Comparison of ENCODE assay signal across 12 cellular contexts in the genomic region with DNA sequence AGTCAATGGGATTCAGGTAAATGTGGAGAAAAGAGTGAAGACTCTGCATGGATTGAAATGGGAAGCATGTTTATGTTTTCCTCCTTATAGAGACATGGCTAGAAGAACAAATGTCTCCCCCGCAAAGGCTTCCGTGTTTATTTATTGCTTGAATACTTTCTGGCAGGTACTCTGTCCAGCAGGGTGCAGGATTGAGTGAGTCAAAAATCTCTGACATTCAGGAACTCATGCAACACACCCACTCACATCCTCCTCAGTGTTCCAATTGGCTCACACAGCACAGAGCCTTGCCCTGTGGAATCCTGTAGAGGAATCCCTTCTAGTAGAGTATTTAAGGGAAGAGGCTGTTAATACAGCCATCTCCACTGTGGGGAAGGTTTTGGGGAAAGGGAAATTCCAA.
DNase-seq lines count a peak whose midpoint lies in the region; ATAC-seq and TF ChIP-seq lines count a peak whose summit lies in the region.
"Had no signal": no experiment of that assay in that cellular context is flagged by ENCODE, and none has a peak within 500 bp of the region (broad histone marks: within the 10 kb centered on the region; RNA-seq: fewer than 3 reads in every experiment).

No MANE protein-coding gene starts in this region.

- CTCF ChIA-PET in activated CD4-positive, alpha-beta T cell treated with anti-CD3 and anti-CD28 coated beads, Interleukin-2, amount 10 ng/mL, durations not matched to agents 7 days and 5 days (lab: Charles Lee) = no interaction called here

- H3K27ac Mint-ChIP-seq in activated CD4-positive, alpha-beta T cell treated with anti-CD3 and anti-CD28 coated beads, Interleukin-2, amount 10 ng/mL, durations not matched to agents 7 days and 5 days = no peak overlapping the region

- H3K4me3 Mint-ChIP-seq in activated CD4-positive, alpha-beta T cell treated with anti-CD3 and anti-CD28 coated beads, Interleukin-2, amount 10 ng/mL, durations not matched to agents 7 days and 5 days = no peak overlapping the region

- H3K27me3 ChIP-seq in SU-DHL-6 (ENCODE audit: low read length) (no peaks in the 10 kb centered on the region), smooth muscle cell (ENCODE audit: low read depth) (no peaks in the 10 kb centered on the region)

- H3K4me1 ChIP-seq in smooth muscle cell (ENCODE audit: low read depth) = no peaks in the 10 kb centered on the region
- H3K4me1 ChIP-seq: parathyroid adenoma had no signal

- H3K27ac ChIP-seq in SU-DHL-6 (ENCODE audit: low read depth, low read length) (no peak overlapping the region), smooth muscle cell (ENCODE audit: low read depth) (no peak overlapping the region)
- H3K27ac ChIP-seq: dorsolateral prefrontal cortex, parathyroid adenoma had no signal

- H4K20me1 ChIP-seq in SU-DHL-6 (ENCODE audit: low read depth, low read length) (no peaks in the 10 kb centered on the region), smooth muscle cell (ENCODE audit: low read depth) (no peaks in the 10 kb centered on the region)

- POLR2A ChIA-PET in activated CD4-positive, alpha-beta T cell treated with anti-CD3 and anti-CD28 coated beads, Interleukin-2, amount 10 ng/mL, durations not matched to agents 7 days and 5 days (lab: Charles Lee) = no interaction called here

- H3K9me3 Mint-ChIP-seq in activated CD4-positive, alpha-beta T cell treated with anti-CD3 and anti-CD28 coated beads, Interleukin-2, amount 10 ng/mL, durations not matched to agents 7 days and 5 days = no peaks in the 10 kb centered on the region

- H3K9me3 ChIP-seq in SU-DHL-6 (ENCODE audit: insufficient read depth, low read length) (no peaks in the 10 kb centered on the region), smooth muscle cell (replicated peaks; ENCODE audit: low read depth) (no peaks in the 10 kb centered on the region)

- no peaks in the 10 kb centered on the region for H3K79me2 ChIP-seq in SU-DHL-6 (ENCODE audit: insufficient read depth, low read length)
- H3K79me2 ChIP-seq in smooth muscle cell (ENCODE audit: low read depth) = no peaks in the 10 kb centered on the region
- H3K79me2 ChIP-seq: parathyroid adenoma had no signal

- peak; percentile 74 for ATAC-seq in HG02798 (IDR thresholded peaks at IDR 0.05; ENCODE audit: poor library complexity, unreplicated experiment)

- WGBS in smooth muscle cell (ENCODE audit: low lambda C conversion rate) = 78% methylated on average over 2 of the region's 2 CpGs

- H3K4me1 Mint-ChIP-seq in activated CD4-positive, alpha-beta T cell treated with anti-CD3 and anti-CD28 coated beads, Interleukin-2, amount 10 ng/mL, durations not matched to agents 7 days and 5 days = no peaks in the 10 kb centered on the region

- H3K4me3 ChIP-seq in SU-DHL-6 (ENCODE audit: insufficient read depth, low read length, poor library complexity, severe bottlenecking) (no peak overlapping the region), smooth muscle cell (no peak overlapping the region)
- H3K4me3 ChIP-seq: dorsolateral prefrontal cortex had no signal

- H3K4me2 ChIP-seq in SU-DHL-6 (ENCODE audit: low read depth, low read length, poor library complexity, severe bottlenecking) (no peak overlapping the region), smooth muscle cell (no peak overlapping the region)

- H3F3A ChIP-seq in SU-DHL-6 (ENCODE audit: insufficient read depth) (no peaks in the 10 kb centered on the region), smooth muscle cell (ENCODE audit: low read depth) (no peaks in the 10 kb centered on the region)

- H2AFZ ChIP-seq in SU-DHL-6 (ENCODE audit: low read depth, low read length, severe bottlenecking) (no peak overlapping the region), smooth muscle cell (ENCODE audit: low read depth) (no peak overlapping the region)
- H2AFZ ChIP-seq: parathyroid adenoma had no signal

- no peaks in the 10 kb centered on the region for H3K27me3 Mint-ChIP-seq in activated CD4-positive, alpha-beta T cell treated with anti-CD3 and anti-CD28 coated beads, Interleukin-2, amount 10 ng/mL, durations not matched to agents 7 days and 5 days

- H3K9ac ChIP-seq in SU-DHL-6 (ENCODE audit: low read length) = no peak overlapping the region
- no peak overlapping the region for H3K9ac ChIP-seq in smooth muscle cell (ENCODE audit: low read depth)
- H3K9ac ChIP-seq: parathyroid adenoma had no signal

- no peaks in the 10 kb centered on the region for H3K36me3 ChIP-seq in SU-DHL-6 (ENCODE audit: low read length)
- H3K36me3 ChIP-seq in smooth muscle cell (ENCODE audit: low read depth) = no peaks in the 10 kb centered on the region

- no peaks in the 10 kb centered on the region for H3K9me2 ChIP-seq in SU-DHL-6 (replicated peaks; ENCODE audit: insufficient read depth, low read length)

- peak; percentile 12 for TF ChIP-seq CTCF in SU-DHL-6 (IDR thresholded peaks at IDR 0.05; ENCODE audit: insufficient read depth, low read length, poor library complexity, severe bottlenecking)
- peak; percentile 9 for TF ChIP-seq CTCF in smooth muscle cell (IDR thresholded peaks at IDR 0.05; ENCODE audit: borderline replicate concordance, insufficient read depth, poor library complexity, severe bottlenecking)

- no peaks in the 10 kb centered on the region for H3K36me3 Mint-ChIP-seq in activated CD4-positive, alpha-beta T cell treated with anti-CD3 and anti-CD28 coated beads, Interleukin-2, amount 10 ng/mL, durations not matched to agents 7 days and 5 days (ENCODE audit: low read depth)

- peak; percentile 55 for DNase-seq in NCI-H82 (lab: John Stamatoyannopoulos, UW)
- DNase-seq in NCI-H82 treated with DMSO at 0.1 percent for 48 hours (lab: John Stamatoyannopoulos, UW; ENCODE audit: unreplicated experiment) = no peak
- DNase-seq in smooth muscle cell (lab: John Stamatoyannopoulos, UW; ENCODE audit: unreplicated experiment) = no peak
- DNase-seq in NCI-H526 treated with DMSO at 0.1 percent for 48 hours (lab: John Stamatoyannopoulos, UW) = no peak
- no peak for DNase-seq in hypothalamus (lab: John Stamatoyannopoulos, UW)
- DNase-seq in activated CD4-positive, alpha-beta T cell treated with anti-CD3 and anti-CD28 coated beads, Interleukin-2, amount 10 ng/mL, durations not matched to agents 7 days and 5 days = no peak
- DNase-seq: activated gamma-delta T cell, dorsolateral prefrontal cortex, NCI-H1694 had no signal
